Comparison of ENCODE assay signal across 1 cellular context in the genomic region with DNA sequence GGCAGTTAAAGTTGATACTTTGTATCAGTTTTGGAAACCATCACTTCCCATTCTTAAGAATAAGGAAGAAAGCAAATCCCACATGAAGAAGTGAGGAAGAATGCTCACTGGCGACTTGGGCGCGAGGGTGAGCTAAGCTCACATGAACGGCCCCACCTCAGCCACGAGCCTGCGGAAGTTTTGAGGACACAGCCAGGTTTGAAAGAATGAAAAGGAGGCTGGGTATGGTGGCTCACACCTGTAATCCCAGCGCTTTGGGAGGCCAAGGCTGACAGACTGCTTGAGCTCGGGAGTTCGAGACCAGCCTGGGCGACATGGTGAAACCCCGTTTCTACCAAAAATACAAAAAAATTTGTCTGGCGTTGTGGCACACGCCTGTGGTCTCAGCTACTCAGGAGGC.
TF ChIP-seq lines count a peak whose summit lies in the region.

No MANE protein-coding gene starts in this region.

TF ChIP-seq in K562, 482 proteins besides CTCF, POLR2A, EP300 and RAD21 (continued from another document):
- TF ChIP-seq, protein P1, sequence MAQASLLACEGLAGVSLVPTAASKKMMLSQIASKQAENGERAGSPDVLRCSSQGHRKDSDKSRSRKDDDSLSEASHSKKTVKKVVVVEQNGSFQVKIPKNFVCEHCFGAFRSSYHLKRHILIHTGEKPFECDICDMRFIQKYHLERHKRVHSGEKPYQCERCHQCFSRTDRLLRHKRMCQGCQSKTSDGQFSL (CRISPR knock-in tag; IDR thresholded peaks at IDR 0.05): no peak
- TF ChIP-seq, protein P1 (tag; IDR thresholded peaks at IDR 0.05): no peak
- no peak for TF ChIP-seq BHLHE40 (IDR thresholded peaks at IDR 0.05; ENCODE audit: low read length)
- no peak for TF ChIP-seq SLC30A9 (CRISPR knock-in tag; IDR thresholded peaks at IDR 0.05)
- TF ChIP-seq, protein P2, sequence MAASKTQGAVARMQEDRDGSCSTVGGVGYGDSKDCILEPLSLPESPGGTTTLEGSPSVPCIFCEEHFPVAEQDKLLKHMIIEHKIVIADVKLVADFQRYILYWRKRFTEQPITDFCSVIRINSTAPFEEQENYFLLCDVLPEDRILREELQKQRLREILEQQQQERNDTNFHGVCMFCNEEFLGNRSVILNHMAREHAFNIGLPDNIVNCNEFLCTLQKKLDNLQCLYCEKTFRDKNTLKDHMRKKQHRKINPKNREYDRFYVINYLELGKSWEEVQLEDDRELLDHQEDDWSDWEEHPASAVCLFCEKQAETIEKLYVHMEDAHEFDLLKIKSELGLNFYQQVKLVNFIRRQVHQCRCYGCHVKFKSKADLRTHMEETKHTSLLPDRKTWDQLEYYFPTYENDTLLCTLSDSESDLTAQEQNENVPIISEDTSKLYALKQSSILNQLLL (CRISPR knock-in tag; IDR thresholded peaks at IDR 0.05; ENCODE audit: borderline replicate concordance): no peak
- TF ChIP-seq, protein P3, sequence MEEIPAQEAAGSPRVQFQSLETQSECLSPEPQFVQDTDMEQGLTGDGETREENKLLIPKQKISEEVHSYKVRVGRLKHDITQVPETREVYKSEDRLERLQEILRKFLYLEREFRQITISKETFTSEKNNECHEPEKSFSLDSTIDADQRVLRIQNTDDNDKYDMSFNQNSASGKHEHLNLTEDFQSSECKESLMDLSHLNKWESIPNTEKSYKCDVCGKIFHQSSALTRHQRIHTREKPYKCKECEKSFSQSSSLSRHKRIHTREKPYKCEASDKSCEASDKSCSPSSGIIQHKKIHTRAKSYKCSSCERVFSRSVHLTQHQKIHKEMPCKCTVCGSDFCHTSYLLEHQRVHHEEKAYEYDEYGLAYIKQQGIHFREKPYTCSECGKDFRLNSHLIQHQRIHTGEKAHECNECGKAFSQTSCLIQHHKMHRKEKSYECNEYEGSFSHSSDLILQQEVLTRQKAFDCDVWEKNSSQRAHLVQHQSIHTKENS (CRISPR knock-in tag; IDR thresholded peaks at IDR 0.05): no peak
- no peak for TF ChIP-seq POLR2AphosphoS2 (IDR thresholded peaks at IDR 0.05; ENCODE audit: low read length)
- TF ChIP-seq ZNF274 (IDR thresholded peaks at IDR 0.05; ENCODE audit: borderline replicate concordance, low read depth, low read length): no peak
- TF ChIP-seq SMAD2 (IDR thresholded peaks at IDR 0.05; ENCODE audit: low read depth, low read length): no peak
